In genomic region chr17:81003711-81004335, GRCh38 we compare ENCODE assay signal across 1 cellular context.
TF ChIP-seq lines count a peak whose summit lies in the region.

No MANE protein-coding gene starts in this region.

TF ChIP-seq in IMR-90, 13 proteins besides CTCF, POLR2A, EP300 and RAD21:
- TF ChIP-seq MAZ (IDR thresholded peaks at IDR 0.05; ENCODE audit: borderline replicate concordance, low read depth, low read length), result no peak
- TF ChIP-seq CEBPB (IDR thresholded peaks at IDR 0.05; ENCODE audit: low read depth, low read length), result no peak
- peak; percentile 40; the same call in 1 of the 2 replicates for TF ChIP-seq BHLHE40 (IDR thresholded peaks at IDR 0.05; ENCODE audit: low read depth, low read length)
